ENCODE assay signal across 8 cellular contexts in genomic region chr3:153161138-153161713, GRCh38. TPM values are rescaled to one million over a fixed set of nuclear protein-coding genes. Genes with fewer than 3 reads are reported as not detected.
DNase-seq lines count a peak whose midpoint lies in the region; ATAC-seq and TF ChIP-seq lines count a peak whose summit lies in the region.

No MANE protein-coding gene starts in this region.

- peaks cover 24% of the 10 kb centered on the region for H3K4me1 ChIP-seq in GM23338 (ENCODE audit: insufficient read depth)
- peaks cover 14% of the 10 kb centered on the region for H3K4me1 ChIP-seq in foreskin keratinocyte
- H3K4me1 ChIP-seq in stomach smooth muscle (ENCODE audit: control insufficient read depth, insufficient read depth, low read length): peaks cover 14% of the 10 kb centered on the region

- H3K27me3 ChIP-seq in GM23338 (ENCODE audit: insufficient read depth): peaks cover 7% of the 10 kb centered on the region; the same call in 1 of the 2 replicates
- no peaks in the 10 kb centered on the region for H3K27me3 ChIP-seq in foreskin keratinocyte
- no peaks in the 10 kb centered on the region for H3K27me3 ChIP-seq in stomach smooth muscle (ENCODE audit: control insufficient read depth in 1 of 2, insufficient read depth in 2 of 2, low read length in 2 of 2)

- H3K4me3 ChIP-seq in GM23338 (peak overlapping the region; percentile 96), stomach smooth muscle (ENCODE audit: low read length in 2 of 2) (peak overlapping the region; percentile 95 to 98)

- H3K4me1 Mint-ChIP-seq in GM23338 (peaks cover 34% of the 10 kb centered on the region), neural crest cell (peaks cover 40% of the 10 kb centered on the region)

- no peaks in the 10 kb centered on the region for H3K36me3 ChIP-seq in GM23338 (ENCODE audit: insufficient read depth)
- H3K36me3 ChIP-seq in stomach smooth muscle (ENCODE audit: control insufficient read depth in 2 of 2, insufficient read depth in 2 of 2, low read length in 2 of 2): no peaks in the 10 kb centered on the region

- H3K27ac Mint-ChIP-seq in GM23338: peak overlapping the region; percentile 96
- H3K27ac Mint-ChIP-seq in neural crest cell (ENCODE audit: unreplicated experiment): peak overlapping the region; percentile 98

- ATAC-seq in GM23338 (peak; percentile 84), foreskin keratinocyte (peak; percentile 76)

- no peaks in the 10 kb centered on the region for H3K9me2 ChIP-seq in GM23338 (ENCODE audit: insufficient read depth)

- peaks cover 7% of the 10 kb centered on the region; the same call in 1 of the 2 replicates for H3F3A ChIP-seq in GM23338 (replicated peaks; ENCODE audit: low read depth)

- H2AFZ ChIP-seq in GM23338: peak overlapping the region; percentile 91; the same call in 1 of the 2 replicates

- no peaks in the 10 kb centered on the region for H3K9me3 ChIP-seq in stomach smooth muscle (ENCODE audit: control insufficient read depth in 2 of 2, low read length in 2 of 2)

- TF ChIP-seq CTCF in GM23338 (conservative IDR thresholded peaks at IDR 0.05; ENCODE audit: low read depth in 2 of 2): no peak
- no peak for TF ChIP-seq CTCF in foreskin keratinocyte (conservative IDR thresholded peaks at IDR 0.05)
- no peak for TF ChIP-seq CTCF in neural crest cell (conservative IDR thresholded peaks at IDR 0.05)

- H3K27me3 Mint-ChIP-seq in GM23338 (ENCODE audit: insufficient read depth, low read depth, poor library complexity): peaks cover 12% of the 10 kb centered on the region
- H3K27me3 Mint-ChIP-seq in neural crest cell (ENCODE audit: low read depth): no peaks in the 10 kb centered on the region

- H3K9me3 Mint-ChIP-seq in GM23338 (no peaks in the 10 kb centered on the region), neural crest cell (no peaks in the 10 kb centered on the region)

- H4K20me1 ChIP-seq in GM23338 (replicated peaks; ENCODE audit: insufficient read depth): peaks cover 30% of the 10 kb centered on the region

- H3K4me3 Mint-ChIP-seq in GM23338 (peak overlapping the region; percentile 98), neural crest cell (peak overlapping the region; percentile 96)

- peak overlapping the region; percentile 95 for H3K4me2 ChIP-seq in GM23338

- H3K27ac ChIP-seq in GM23338 (ENCODE audit: low read depth) (peak overlapping the region; percentile 82), foreskin keratinocyte (peak overlapping the region; percentile 99), stomach smooth muscle (ENCODE audit: low read length) (peak overlapping the region; percentile 89)

- H3K36me3 Mint-ChIP-seq in GM23338 (ENCODE audit: low read depth) (peaks cover 5% of the 10 kb centered on the region; the same call in 1 of the 3 replicates), neural crest cell (ENCODE audit: low read depth) (no peaks in the 10 kb centered on the region)

- H3K79me2 ChIP-seq in GM23338 (replicated peaks; ENCODE audit: insufficient read depth): peaks cover 40% of the 10 kb centered on the region

- DNase-seq in Daoy (ENCODE audit: low read depth) (peak; percentile 99), GM23338 (ENCODE audit: low spot score) (peak; percentile 99), Kasumi-1 (lab: John Stamatoyannopoulos, UW) (peak; percentile 100), SIG-M5 (lab: John Stamatoyannopoulos, UW) (peak; percentile 99), foreskin keratinocyte (peak; percentile 99 to 100), neural crest cell (ENCODE audit: low read depth, low spot score) (peak; percentile 86)
- DNase-seq in activated gamma-delta T cell treated with anti-CD3 and anti-CD28 coated beads, Interleukin-2, amount 50 U/mL, for 16 hours (ENCODE audit: low read depth): peak; percentile 80

- H3K9ac ChIP-seq in stomach smooth muscle (ENCODE audit: low read length in 2 of 2): peak overlapping the region; percentile 88 to 90

TF ChIP-seq in GM23338, 12 proteins besides CTCF, POLR2A, EP300 and RAD21:
- no peak for TF ChIP-seq NANOG (IDR thresholded peaks at IDR 0.05; ENCODE audit: borderline replicate concordance)
- peak; percentile 57 for TF ChIP-seq POLR2AphosphoS5 (IDR thresholded peaks at IDR 0.05; ENCODE audit: low read depth)
- TF ChIP-seq CREB1 (CRISPR knock-in tag; IDR thresholded peaks at IDR 0.05; ENCODE audit: low read depth): peak; percentile 61
- TF ChIP-seq, protein P1, sequence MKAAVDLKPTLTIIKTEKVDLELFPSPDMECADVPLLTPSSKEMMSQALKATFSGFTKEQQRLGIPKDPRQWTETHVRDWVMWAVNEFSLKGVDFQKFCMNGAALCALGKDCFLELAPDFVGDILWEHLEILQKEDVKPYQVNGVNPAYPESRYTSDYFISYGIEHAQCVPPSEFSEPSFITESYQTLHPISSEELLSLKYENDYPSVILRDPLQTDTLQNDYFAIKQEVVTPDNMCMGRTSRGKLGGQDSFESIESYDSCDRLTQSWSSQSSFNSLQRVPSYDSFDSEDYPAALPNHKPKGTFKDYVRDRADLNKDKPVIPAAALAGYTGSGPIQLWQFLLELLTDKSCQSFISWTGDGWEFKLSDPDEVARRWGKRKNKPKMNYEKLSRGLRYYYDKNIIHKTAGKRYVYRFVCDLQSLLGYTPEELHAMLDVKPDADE (IDR thresholded peaks at IDR 0.05): 0 out of 2 replicates have a peak, but pooled peaks have one; percentile 0
- peak; percentile 48; the same call in 1 of the 2 replicates for TF ChIP-seq ZNF331 (CRISPR knock-in tag; IDR thresholded peaks at IDR 0.05; ENCODE audit: low read depth)
- TF ChIP-seq, protein P2, sequence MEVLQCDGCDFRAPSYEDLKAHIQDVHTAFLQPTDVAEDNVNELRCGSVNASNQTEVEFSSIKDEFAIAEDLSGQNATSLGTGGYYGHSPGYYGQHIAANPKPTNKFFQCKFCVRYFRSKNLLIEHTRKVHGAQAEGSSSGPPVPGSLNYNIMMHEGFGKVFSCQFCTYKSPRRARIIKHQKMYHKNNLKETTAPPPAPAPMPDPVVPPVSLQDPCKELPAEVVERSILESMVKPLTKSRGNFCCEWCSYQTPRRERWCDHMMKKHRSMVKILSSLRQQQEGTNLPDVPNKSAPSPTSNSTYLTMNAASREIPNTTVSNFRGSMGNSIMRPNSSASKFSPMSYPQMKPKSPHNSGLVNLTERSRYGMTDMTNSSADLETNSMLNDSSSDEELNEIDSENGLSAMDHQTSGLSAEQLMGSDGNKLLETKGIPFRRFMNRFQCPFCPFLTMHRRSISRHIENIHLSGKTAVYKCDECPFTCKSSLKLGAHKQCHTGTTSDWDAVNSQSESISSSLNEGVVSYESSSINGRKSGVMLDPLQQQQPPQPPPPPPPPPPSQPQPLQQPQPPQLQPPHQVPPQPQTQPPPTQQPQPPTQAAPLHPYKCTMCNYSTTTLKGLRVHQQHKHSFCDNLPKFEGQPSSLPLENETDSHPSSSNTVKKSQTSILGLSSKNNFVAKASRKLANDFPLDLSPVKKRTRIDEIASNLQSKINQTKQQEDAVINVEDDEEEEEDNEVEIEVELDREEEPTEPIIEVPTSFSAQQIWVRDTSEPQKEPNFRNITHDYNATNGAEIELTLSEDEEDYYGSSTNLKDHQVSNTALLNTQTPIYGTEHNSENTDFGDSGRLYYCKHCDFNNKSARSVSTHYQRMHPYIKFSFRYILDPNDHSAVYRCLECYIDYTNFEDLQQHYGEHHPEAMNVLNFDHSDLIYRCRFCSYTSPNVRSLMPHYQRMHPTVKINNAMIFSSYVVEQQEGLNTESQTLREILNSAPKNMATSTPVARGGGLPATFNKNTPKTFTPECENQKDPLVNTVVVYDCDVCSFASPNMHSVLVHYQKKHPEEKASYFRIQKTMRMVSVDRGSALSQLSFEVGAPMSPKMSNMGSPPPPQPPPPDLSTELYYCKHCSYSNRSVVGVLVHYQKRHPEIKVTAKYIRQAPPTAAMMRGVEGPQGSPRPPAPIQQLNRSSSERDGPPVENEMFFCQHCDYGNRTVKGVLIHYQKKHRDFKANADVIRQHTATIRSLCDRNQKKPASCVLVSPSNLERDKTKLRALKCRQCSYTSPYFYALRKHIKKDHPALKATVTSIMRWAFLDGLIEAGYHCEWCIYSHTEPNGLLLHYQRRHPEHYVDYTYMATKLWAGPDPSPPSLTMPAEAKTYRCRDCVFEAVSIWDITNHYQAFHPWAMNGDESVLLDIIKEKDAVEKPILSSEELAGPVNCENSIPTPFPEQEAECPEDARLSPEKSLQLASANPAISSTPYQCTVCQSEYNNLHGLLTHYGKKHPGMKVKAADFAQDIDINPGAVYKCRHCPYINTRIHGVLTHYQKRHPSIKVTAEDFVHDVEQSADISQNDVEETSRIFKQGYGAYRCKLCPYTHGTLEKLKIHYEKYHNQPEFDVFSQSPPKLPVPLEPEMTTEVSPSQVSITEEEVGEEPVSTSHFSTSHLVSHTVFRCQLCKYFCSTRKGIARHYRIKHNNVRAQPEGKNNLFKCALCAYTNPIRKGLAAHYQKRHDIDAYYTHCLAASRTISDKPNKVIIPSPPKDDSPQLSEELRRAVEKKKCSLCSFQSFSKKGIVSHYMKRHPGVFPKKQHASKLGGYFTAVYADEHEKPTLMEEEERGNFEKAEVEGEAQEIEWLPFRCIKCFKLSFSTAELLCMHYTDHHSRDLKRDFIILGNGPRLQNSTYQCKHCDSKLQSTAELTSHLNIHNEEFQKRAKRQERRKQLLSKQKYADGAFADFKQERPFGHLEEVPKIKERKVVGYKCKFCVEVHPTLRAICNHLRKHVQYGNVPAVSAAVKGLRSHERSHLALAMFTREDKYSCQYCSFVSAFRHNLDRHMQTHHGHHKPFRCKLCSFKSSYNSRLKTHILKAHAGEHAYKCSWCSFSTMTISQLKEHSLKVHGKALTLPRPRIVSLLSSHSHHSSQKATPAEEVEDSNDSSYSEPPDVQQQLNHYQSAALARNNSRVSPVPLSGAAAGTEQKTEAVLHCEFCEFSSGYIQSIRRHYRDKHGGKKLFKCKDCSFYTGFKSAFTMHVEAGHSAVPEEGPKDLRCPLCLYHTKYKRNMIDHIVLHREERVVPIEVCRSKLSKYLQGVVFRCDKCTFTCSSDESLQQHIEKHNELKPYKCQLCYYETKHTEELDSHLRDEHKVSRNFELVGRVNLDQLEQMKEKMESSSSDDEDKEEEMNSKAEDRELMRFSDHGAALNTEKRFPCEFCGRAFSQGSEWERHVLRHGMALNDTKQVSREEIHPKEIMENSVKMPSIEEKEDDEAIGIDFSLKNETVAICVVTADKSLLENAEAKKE (CRISPR knock-in tag; IDR thresholded peaks at IDR 0.05): no peak

RNA-seq across cellular contexts. Expression of gene RAP2B, which starts 0.8 kb away (rescaled TPM):
- total RNA-seq in Daoy (2014; rRNA removed; shearing (Covaris generic)): 12.2 and 13.8 TPM in 2 replicates
- total RNA-seq in GM23338 (2014; rRNA removed; shearing (Covaris generic)): 21.2 and 24.0 TPM in 2 replicates
- polyA plus RNA-seq in GM23338 (2016; fragmentation: Nextera tagmentation; extraction: Ambion mirVana) (21.8 and 22.5 TPM in 2 replicates), foreskin keratinocyte (11.8 and 12.2 TPM in 2 replicates)
- total RNA-seq in foreskin keratinocyte (25.8 and 28.0 TPM in 2 replicates), neural crest cell (14.4 and 14.7 TPM in 2 replicates)

Comparison
In these comparisons a context has a peak if more than half of its experiments do, and no peak if none do; other contexts are left out.
1. Peak in every context shown above with its lines: DNase-seq, ATAC-seq, H3K4me3 ChIP-seq and H3K27ac ChIP-seq.